In genomic region chr6:44782198-44782597, GRCh38 we compare ENCODE assay signal across 19 cellular contexts.
"Had no signal": no experiment of that assay in that cellular context is flagged by ENCODE, and none has a peak within 500 bp of the region (broad histone marks: within the 10 kb centered on the region; RNA-seq: fewer than 3 reads in every experiment).

No MANE protein-coding gene starts in this region.

- H3K27ac ChIP-seq: RWPE1 had no signal

- H3K27me3 ChIP-seq: MG63 had no signal

- H3K4me3 ChIP-seq: MG63 had no signal

- ATAC-seq: HepG2 had no signal

- H3K36me3 ChIP-seq: MG63 had no signal

- DNase-seq: IMR-90, Karpas-422, KG1, MG63, NCI-H1092 treated with DMSO at 0.1 percent for 48 hours, NCI-H1436, NCI-H187, NCI-H2029, NCI-H2081 treated with DMSO at 0.1 percent for 48 hours, NCI-H2171, NCI-H226, NCI-H446, NCI-H510A, NCI-H524 treated with DMSO at 0.1 percent for 48 hours, NCI-H69, NCI-H774, SHP77 had no signal
